In the genomic region with DNA sequence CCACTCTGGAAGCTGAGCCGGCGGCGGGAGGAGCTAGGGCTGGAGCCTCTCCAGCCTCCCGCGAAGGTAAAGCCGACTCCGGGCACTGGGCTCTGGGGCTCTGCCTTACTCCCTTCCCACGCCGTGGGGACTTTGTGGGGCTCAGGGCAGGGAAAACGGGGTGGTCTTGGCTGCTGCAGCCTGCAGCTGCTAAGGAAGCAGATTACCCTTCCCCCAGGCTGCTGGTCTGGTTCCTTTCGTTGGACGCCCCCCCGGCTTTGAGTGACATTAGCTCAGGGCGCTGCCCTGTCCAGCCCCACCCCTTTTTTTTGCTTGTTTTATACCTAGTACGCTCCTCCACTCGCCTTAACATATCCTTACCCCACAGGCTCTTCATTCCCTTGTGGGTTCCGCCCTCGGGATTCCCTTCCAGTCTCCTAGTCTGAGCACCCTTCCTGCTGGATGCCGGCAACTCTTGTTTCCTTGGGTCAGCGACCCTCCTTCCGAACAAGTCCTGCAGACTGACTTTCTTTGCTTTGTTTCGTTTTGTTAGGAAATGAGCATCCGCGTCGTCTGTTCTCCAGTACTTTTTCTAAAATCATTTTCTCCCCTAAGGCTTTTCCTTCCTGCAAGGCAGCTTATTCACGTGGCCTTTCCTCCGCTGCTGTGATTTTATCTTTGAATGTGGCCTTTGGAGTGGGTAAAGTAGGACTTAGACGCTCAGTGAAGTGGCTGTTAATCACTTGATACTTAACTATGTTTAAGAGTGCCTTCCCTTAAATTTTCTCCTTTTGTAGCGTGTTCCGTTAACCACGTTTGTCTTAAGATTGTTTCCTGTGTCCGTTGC, we compare ENCODE assay signal across 1 cellular context.
TF ChIP-seq lines count a peak whose summit lies in the region.

No MANE protein-coding gene starts in this region.

TF ChIP-seq in GM12878, 131 proteins besides CTCF, POLR2A, EP300 and RAD21:
- TF ChIP-seq IKZF1 (conservative IDR thresholded peaks at IDR 0.05) (peak; percentile 86; the same call in 1 of the 2 replicates), GATAD2B (conservative IDR thresholded peaks at IDR 0.05; ENCODE audit: low read depth) (peak; percentile 44; the same call in 1 of the 2 replicates), POLR2AphosphoS5 (IDR thresholded peaks at IDR 0.05; ENCODE audit: low read length) (peak; percentile 66; the same call in 1 of the 2 replicates), RCOR1 (conservative IDR thresholded peaks at IDR 0.05; ENCODE audit: low read depth, low read length) (no peak), MXI1 (IDR thresholded peaks at IDR 0.05; ENCODE audit: low read depth, low read length) (peak; percentile 48; the same call in 1 of the 2 replicates), POU2F2 (IDR thresholded peaks at IDR 0.05; ENCODE audit: borderline replicate concordance, low read depth, low read length) (0 out of 3 replicates have a peak, but pooled peaks have one; percentile 2), TCF7 (IDR thresholded peaks at IDR 0.05; ENCODE audit: borderline replicate concordance) (no peak), BMI1 (IDR thresholded peaks at IDR 0.05; ENCODE audit: borderline replicate concordance) (no peak), RUNX3 (IDR thresholded peaks at IDR 0.05; ENCODE audit: low read length) (peak; percentile 32; the same call in 1 of the 2 replicates), PKNOX1 (IDR thresholded peaks at IDR 0.05) (peak; percentile 95), DPF2 (IDR thresholded peaks at IDR 0.05) (peak; percentile 79), NR2F1 (conservative IDR thresholded peaks at IDR 0.05) (no peak), IKZF2 (IDR thresholded peaks at IDR 0.05) (peak; percentile 35 to 59; a peak in 1 of 4 replicates), PAX5 (IDR thresholded peaks at IDR 0.05; ENCODE audit: borderline replicate concordance, low read depth, low read length) (no peak)
- TF ChIP-seq, protein P1, sequence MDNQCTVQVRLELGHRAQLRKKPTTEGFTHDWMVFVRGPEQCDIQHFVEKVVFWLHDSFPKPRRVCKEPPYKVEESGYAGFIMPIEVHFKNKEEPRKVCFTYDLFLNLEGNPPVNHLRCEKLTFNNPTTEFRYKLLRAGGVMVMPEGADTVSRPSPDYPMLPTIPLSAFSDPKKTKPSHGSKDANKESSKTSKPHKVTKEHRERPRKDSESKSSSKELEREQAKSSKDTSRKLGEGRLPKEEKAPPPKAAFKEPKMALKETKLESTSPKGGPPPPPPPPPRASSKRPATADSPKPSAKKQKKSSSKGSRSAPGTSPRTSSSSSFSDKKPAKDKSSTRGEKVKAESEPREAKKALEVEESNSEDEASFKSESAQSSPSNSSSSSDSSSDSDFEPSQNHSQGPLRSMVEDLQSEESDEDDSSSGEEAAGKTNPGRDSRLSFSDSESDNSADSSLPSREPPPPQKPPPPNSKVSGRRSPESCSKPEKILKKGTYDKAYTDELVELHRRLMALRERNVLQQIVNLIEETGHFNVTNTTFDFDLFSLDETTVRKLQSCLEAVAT (IDR thresholded peaks at IDR 0.05), result 0 out of 2 replicates have a peak, but pooled peaks have one; percentile 17
- TF ChIP-seq, protein P2, sequence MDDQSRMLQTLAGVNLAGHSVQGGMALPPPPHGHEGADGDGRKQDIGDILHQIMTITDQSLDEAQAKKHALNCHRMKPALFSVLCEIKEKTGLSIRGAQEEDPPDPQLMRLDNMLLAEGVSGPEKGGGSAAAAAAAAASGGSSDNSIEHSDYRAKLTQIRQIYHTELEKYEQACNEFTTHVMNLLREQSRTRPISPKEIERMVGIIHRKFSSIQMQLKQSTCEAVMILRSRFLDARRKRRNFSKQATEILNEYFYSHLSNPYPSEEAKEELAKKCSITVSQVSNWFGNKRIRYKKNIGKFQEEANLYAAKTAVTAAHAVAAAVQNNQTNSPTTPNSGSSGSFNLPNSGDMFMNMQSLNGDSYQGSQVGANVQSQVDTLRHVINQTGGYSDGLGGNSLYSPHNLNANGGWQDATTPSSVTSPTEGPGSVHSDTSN (IDR thresholded peaks at IDR 0.05; ENCODE audit: insufficient replicate concordance, low read depth, low read length), result peak; percentile 83
